In the genomic region with DNA sequence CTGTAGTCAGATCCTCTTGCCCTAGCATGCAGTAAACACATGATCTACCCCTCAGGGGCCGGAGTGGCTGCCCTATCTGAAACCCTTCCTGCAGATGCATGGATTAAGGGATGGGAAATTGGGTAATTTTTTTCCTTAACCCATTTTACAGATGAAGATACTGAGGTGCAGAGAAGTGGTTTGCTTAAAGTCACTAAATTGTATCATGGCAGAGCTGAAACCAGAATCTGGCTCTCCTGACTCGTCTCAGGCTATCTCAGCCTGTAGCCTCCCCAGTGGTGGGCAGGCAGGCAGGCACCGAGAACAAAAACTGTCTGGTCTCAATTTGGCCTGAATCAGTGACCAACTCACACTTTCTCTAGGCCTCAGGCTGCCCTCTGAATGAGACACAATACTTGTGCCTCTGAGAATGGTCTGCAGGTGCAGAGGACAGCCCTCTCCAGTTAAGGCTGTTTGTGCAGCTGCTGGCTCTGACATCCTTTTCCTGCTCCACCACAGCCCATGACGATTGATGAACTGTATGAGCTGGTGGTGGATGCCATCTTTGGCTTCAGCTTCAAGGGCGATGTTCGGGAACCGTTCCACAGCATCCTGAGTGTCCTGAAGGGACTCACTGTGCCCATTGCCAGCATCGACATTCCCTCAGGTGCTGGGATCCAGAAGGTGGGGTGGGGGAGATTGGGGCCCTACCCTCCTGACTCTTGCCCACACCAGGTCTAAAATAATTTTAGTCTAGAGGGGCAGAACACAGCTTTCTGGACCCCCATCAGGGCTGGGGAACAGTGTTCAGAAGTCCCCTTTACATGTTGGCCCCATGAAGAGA, we compare ENCODE assay signal across 1 cellular context.
TF ChIP-seq lines count a peak whose summit lies in the region.

No MANE protein-coding gene starts in this region.

TF ChIP-seq in K562, 482 proteins besides CTCF, POLR2A, EP300 and RAD21 (continued from another document and continues in another):
- TF ChIP-seq, protein P1, sequence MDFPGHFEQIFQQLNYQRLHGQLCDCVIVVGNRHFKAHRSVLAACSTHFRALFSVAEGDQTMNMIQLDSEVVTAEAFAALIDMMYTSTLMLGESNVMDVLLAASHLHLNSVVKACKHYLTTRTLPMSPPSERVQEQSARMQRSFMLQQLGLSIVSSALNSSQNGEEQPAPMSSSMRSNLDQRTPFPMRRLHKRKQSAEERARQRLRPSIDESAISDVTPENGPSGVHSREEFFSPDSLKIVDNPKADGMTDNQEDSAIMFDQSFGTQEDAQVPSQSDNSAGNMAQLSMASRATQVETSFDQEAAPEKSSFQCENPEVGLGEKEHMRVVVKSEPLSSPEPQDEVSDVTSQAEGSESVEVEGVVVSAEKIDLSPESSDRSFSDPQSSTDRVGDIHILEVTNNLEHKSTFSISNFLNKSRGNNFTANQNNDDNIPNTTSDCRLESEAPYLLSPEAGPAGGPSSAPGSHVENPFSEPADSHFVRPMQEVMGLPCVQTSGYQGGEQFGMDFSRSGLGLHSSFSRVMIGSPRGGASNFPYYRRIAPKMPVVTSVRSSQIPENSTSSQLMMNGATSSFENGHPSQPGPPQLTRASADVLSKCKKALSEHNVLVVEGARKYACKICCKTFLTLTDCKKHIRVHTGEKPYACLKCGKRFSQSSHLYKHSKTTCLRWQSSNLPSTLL (IDR thresholded peaks at IDR 0.05): no peak
- TF ChIP-seq BHLHE40 (IDR thresholded peaks at IDR 0.05; ENCODE audit: low read length) (no peak), TBL1XR1 (IDR thresholded peaks at IDR 0.05; ENCODE audit: low read length in 2 of 2) (no peak), KDM2B (CRISPR knock-in tag; IDR thresholded peaks at IDR 0.05) (no peak), RCOR1 (IDR thresholded peaks at IDR 0.05; ENCODE audit: borderline replicate concordance in 1 of 2, low read depth in 2 of 2, low read length in 2 of 2) (peak in 1 of 2 experiments; percentile 38; a peak in 1 of 4 replicates), ZBTB1 (CRISPR knock-in tag; IDR thresholded peaks at IDR 0.05; ENCODE audit: borderline replicate concordance, low read depth) (no peak), MBD2 (IDR thresholded peaks at IDR 0.05; ENCODE audit: borderline replicate concordance, low read depth) (no peak), STAG1 (CRISPR knock-in tag; IDR thresholded peaks at IDR 0.05; ENCODE audit: borderline replicate concordance) (no peak), ZC3H11A (IDR thresholded peaks at IDR 0.05; ENCODE audit: low read depth, low read length) (no peak), CBX2 (IDR thresholded peaks at IDR 0.05; ENCODE audit: insufficient read depth, low read length, poor library complexity, severe bottlenecking) (no peak), TCF7 (IDR thresholded peaks at IDR 0.05; ENCODE audit: borderline replicate concordance) (no peak), WHSC1 (IDR thresholded peaks at IDR 0.05; ENCODE audit: low read length) (no peak), CBX3 (IDR thresholded peaks at IDR 0.05; ENCODE audit: borderline replicate concordance in 1 of 2, low read length in 2 of 2) (no peak), ZNF311 (CRISPR knock-in tag; IDR thresholded peaks at IDR 0.05) (no peak), TAL1 (IDR thresholded peaks at IDR 0.05) (no peak), MECOM (CRISPR knock-in tag; IDR thresholded peaks at IDR 0.05) (no peak), RBBP5 (IDR thresholded peaks at IDR 0.05; ENCODE audit: borderline replicate concordance, insufficient read depth, low read length, poor library complexity, severe bottlenecking) (no peak), ZNF586 (CRISPR knock-in tag; conservative IDR thresholded peaks at IDR 0.05) (no peak), SUPT5H (IDR thresholded peaks at IDR 0.05) (peak; percentile 11), MCM7 (IDR thresholded peaks at IDR 0.05) (no peak), SIN3B (IDR thresholded peaks at IDR 0.05; ENCODE audit: low read depth) (no peak), HNRNPLL (IDR thresholded peaks at IDR 0.05; ENCODE audit: low read depth, low read length, poor library complexity, severe bottlenecking) (no peak), HSF4 (CRISPR knock-in tag; IDR thresholded peaks at IDR 0.05; ENCODE audit: borderline replicate concordance) (no peak)
- TF ChIP-seq, protein P2, sequence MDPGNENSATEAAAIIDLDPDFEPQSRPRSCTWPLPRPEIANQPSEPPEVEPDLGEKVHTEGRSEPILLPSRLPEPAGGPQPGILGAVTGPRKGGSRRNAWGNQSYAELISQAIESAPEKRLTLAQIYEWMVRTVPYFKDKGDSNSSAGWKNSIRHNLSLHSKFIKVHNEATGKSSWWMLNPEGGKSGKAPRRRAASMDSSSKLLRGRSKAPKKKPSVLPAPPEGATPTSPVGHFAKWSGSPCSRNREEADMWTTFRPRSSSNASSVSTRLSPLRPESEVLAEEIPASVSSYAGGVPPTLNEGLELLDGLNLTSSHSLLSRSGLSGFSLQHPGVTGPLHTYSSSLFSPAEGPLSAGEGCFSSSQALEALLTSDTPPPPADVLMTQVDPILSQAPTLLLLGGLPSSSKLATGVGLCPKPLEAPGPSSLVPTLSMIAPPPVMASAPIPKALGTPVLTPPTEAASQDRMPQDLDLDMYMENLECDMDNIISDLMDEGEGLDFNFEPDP (CRISPR knock-in tag; IDR thresholded peaks at IDR 0.05): no peak
- TF ChIP-seq, protein P3, sequence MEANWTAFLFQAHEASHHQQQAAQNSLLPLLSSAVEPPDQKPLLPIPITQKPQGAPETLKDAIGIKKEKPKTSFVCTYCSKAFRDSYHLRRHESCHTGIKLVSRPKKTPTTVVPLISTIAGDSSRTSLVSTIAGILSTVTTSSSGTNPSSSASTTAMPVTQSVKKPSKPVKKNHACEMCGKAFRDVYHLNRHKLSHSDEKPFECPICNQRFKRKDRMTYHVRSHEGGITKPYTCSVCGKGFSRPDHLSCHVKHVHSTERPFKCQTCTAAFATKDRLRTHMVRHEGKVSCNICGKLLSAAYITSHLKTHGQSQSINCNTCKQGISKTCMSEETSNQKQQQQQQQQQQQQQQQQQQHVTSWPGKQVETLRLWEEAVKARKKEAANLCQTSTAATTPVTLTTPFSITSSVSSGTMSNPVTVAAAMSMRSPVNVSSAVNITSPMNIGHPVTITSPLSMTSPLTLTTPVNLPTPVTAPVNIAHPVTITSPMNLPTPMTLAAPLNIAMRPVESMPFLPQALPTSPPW (CRISPR knock-in tag; IDR thresholded peaks at IDR 0.05): no peak
- TF ChIP-seq, protein P4, sequence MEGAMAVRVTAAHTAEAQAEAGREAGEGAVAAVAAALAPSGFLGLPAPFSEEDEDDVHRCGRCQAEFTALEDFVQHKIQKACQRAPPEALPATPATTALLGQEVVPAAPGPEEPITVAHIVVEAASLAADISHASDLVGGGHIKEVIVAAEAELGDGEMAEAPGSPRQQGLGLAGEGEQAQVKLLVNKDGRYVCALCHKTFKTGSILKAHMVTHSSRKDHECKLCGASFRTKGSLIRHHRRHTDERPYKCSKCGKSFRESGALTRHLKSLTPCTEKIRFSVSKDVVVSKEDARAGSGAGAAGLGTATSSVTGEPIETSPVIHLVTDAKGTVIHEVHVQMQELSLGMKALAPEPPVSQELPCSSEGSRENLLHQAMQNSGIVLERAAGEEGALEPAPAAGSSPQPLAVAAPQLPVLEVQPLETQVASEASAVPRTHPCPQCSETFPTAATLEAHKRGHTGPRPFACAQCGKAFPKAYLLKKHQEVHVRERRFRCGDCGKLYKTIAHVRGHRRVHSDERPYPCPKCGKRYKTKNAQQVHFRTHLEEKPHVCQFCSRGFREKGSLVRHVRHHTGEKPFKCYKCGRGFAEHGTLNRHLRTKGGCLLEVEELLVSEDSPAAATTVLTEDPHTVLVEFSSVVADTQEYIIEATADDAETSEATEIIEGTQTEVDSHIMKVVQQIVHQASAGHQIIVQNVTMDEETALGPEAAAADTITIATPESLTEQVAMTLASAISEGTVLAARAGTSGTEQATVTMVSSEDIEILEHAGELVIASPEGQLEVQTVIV (CRISPR knock-in tag; IDR thresholded peaks at IDR 0.05; ENCODE audit: borderline replicate concordance): no peak
- TF ChIP-seq, protein P5, sequence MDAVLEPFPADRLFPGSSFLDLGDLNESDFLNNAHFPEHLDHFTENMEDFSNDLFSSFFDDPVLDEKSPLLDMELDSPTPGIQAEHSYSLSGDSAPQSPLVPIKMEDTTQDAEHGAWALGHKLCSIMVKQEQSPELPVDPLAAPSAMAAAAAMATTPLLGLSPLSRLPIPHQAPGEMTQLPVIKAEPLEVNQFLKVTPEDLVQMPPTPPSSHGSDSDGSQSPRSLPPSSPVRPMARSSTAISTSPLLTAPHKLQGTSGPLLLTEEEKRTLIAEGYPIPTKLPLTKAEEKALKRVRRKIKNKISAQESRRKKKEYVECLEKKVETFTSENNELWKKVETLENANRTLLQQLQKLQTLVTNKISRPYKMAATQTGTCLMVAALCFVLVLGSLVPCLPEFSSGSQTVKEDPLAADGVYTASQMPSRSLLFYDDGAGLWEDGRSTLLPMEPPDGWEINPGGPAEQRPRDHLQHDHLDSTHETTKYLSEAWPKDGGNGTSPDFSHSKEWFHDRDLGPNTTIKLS (IDR thresholded peaks at IDR 0.05; ENCODE audit: borderline replicate concordance, low read depth): no peak
- TF ChIP-seq, protein P6, sequence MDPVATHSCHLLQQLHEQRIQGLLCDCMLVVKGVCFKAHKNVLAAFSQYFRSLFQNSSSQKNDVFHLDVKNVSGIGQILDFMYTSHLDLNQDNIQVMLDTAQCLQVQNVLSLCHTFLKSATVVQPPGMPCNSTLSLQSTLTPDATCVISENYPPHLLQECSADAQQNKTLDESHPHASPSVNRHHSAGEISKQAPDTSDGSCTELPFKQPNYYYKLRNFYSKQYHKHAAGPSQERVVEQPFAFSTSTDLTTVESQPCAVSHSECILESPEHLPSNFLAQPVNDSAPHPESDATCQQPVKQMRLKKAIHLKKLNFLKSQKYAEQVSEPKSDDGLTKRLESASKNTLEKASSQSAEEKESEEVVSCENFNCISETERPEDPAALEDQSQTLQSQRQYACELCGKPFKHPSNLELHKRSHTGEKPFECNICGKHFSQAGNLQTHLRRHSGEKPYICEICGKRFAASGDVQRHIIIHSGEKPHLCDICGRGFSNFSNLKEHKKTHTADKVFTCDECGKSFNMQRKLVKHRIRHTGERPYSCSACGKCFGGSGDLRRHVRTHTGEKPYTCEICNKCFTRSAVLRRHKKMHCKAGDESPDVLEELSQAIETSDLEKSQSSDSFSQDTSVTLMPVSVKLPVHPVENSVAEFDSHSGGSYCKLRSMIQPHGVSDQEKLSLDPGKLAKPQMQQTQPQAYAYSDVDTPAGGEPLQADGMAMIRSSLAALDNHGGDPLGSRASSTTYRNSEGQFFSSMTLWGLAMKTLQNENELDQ (CRISPR knock-in tag; IDR thresholded peaks at IDR 0.05; ENCODE audit: borderline replicate concordance): no peak
- TF ChIP-seq, protein P7, sequence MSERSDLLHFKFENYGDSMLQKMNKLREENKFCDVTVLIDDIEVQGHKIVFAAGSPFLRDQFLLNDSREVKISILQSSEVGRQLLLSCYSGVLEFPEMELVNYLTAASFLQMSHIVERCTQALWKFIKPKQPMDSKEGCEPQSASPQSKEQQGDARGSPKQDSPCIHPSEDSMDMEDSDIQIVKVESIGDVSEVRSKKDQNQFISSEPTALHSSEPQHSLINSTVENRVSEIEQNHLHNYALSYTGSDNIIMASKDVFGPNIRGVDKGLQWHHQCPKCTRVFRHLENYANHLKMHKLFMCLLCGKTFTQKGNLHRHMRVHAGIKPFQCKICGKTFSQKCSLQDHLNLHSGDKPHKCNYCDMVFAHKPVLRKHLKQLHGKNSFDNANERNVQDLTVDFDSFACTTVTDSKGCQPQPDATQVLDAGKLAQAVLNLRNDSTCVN (CRISPR knock-in tag; IDR thresholded peaks at IDR 0.05): no peak
- TF ChIP-seq, protein P8, sequence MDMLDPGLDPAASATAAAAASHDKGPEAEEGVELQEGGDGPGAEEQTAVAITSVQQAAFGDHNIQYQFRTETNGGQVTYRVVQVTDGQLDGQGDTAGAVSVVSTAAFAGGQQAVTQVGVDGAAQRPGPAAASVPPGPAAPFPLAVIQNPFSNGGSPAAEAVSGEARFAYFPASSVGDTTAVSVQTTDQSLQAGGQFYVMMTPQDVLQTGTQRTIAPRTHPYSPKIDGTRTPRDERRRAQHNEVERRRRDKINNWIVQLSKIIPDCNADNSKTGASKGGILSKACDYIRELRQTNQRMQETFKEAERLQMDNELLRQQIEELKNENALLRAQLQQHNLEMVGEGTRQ (CRISPR knock-in tag; IDR thresholded peaks at IDR 0.05): no peak
- TF ChIP-seq, protein P9, sequence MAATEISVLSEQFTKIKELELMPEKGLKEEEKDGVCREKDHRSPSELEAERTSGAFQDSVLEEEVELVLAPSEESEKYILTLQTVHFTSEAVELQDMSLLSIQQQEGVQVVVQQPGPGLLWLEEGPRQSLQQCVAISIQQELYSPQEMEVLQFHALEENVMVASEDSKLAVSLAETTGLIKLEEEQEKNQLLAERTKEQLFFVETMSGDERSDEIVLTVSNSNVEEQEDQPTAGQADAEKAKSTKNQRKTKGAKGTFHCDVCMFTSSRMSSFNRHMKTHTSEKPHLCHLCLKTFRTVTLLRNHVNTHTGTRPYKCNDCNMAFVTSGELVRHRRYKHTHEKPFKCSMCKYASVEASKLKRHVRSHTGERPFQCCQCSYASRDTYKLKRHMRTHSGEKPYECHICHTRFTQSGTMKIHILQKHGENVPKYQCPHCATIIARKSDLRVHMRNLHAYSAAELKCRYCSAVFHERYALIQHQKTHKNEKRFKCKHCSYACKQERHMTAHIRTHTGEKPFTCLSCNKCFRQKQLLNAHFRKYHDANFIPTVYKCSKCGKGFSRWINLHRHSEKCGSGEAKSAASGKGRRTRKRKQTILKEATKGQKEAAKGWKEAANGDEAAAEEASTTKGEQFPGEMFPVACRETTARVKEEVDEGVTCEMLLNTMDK (IDR thresholded peaks at IDR 0.05; ENCODE audit: borderline replicate concordance, insufficient read depth, low read depth, low read length, poor library complexity, severe bottlenecking): no peak
